1 cellular context compared by ENCODE assay signal in the genomic region with DNA sequence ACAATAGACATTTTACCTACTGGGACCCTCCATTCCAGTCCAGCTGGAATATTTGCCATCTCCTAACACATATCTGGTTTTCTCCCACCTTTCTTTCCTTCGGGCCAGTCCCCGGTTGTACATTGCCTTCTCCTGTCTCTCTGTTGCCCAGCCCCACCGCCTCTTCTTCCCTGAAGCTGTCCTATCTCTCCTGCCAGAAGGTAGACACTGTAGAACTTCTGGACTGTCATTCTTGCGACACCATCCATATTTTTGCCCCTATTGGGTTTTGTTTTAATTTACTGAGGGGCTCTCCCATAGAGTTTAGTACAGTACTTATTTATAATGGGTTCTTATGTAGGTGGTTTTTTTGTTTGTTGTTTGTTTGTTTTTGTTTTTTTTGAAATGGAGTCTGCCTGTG.
A peak's percentile ranks its signal among the peaks of the same experiment; 100 is the strongest.
TF ChIP-seq lines count a peak whose summit lies in the region.

No MANE protein-coding gene starts in this region.

TF ChIP-seq in IMR-90, 13 proteins besides CTCF, POLR2A, EP300 and RAD21:
- peak; percentile 26; the same call in 1 of the 2 replicates for TF ChIP-seq CEBPB (IDR thresholded peaks at IDR 0.05; ENCODE audit: low read depth, low read length)
- TF ChIP-seq BHLHE40 (IDR thresholded peaks at IDR 0.05; ENCODE audit: low read depth, low read length) = no peak
